ENCODE assay signal across 7 cellular contexts in genomic region chr3:12984023-12984823, GRCh38.
DNase-seq lines count a peak whose midpoint lies in the region; ATAC-seq and TF ChIP-seq lines count a peak whose summit lies in the region.

No MANE protein-coding gene starts in this region.

- H3K4me2 ChIP-seq in OCI-LY1 (ENCODE audit: low read length) = no peak overlapping the region

- H3K9me3 ChIP-seq in OCI-LY1 (ENCODE audit: low read length) = no peaks in the 10 kb centered on the region
- H3K9me3 ChIP-seq in aorta (ENCODE audit: control insufficient read depth, low read length) = no peaks in the 10 kb centered on the region

- H4K20me1 ChIP-seq in OCI-LY1 (ENCODE audit: insufficient read depth, low read length) = no peaks in the 10 kb centered on the region

- DNase-seq in GM03348 (ENCODE audit: low spot score) (peak; percentile 84), activated T-helper 1 cell treated with Interleukin-2 at 50 U/mL for 16 hours (ENCODE audit: low read depth) (peak; percentile 17), fibroblast of the conjunctiva (ENCODE audit: low read depth) (peak; percentile 59), omental fat pad (ENCODE audit: low spot score) (no peak), aorta (peak in 1 of 2 donors; percentile 82)

- H3F3A ChIP-seq in OCI-LY1 (ENCODE audit: insufficient read depth, low read length) = no peaks in the 10 kb centered on the region

- no peaks in the 10 kb centered on the region for H3K79me2 ChIP-seq in OCI-LY1 (ENCODE audit: insufficient read depth, low read length)

- WGBS in aorta, 2 donors = 50 to 56% methylated on average over 7 of the region's 7 CpGs

- H3K27me3 ChIP-seq in OCI-LY1 (ENCODE audit: insufficient read depth, low read length) (peaks cover 13% of the 10 kb centered on the region; the same call in 1 of the 2 replicates), aorta (ENCODE audit: control insufficient read depth in 1 of 2, insufficient read depth in 2 of 2, low read length in 1 of 2) (no peaks in the 10 kb centered on the region)

- TF ChIP-seq CTCF in OCI-LY1 (IDR thresholded peaks at IDR 0.05; ENCODE audit: low read length) (peak; percentile 81), omental fat pad (IDR thresholded peaks at IDR 0.05) (peak in 1 of 3 donors; percentile 25)

- peak; percentile 58 for ATAC-seq in HG02884 (IDR thresholded peaks at IDR 0.05; ENCODE audit: unreplicated experiment)
- peak; percentile 62 for ATAC-seq in omental fat pad (ENCODE audit: low FRiP score)
- peak; percentile 83 for ATAC-seq in aorta (ENCODE audit: low FRiP score)

- no peaks in the 10 kb centered on the region; the same call in 1 of the 2 replicates for H3K36me3 ChIP-seq in OCI-LY1 (ENCODE audit: insufficient read depth, low read length)
- H3K36me3 ChIP-seq in aorta (ENCODE audit: control insufficient read depth in 1 of 2, insufficient read depth in 2 of 2, low read length in 1 of 2) = no peaks in the 10 kb centered on the region

- H3K4me3 ChIP-seq in OCI-LY1 (ENCODE audit: low read depth, low read length, poor library complexity, severe bottlenecking) = no peak overlapping the region
- no peak overlapping the region for H3K4me3 ChIP-seq in aorta (ENCODE audit: low read length in 2 of 2)

- H3K27ac ChIP-seq in OCI-LY1 (ENCODE audit: low read depth, low read length, poor library complexity, severe bottlenecking) (no peak overlapping the region), aorta (ENCODE audit: low read depth in 1 of 2, low read length in 2 of 2) (no peak overlapping the region)

- H3K9me2 ChIP-seq in OCI-LY1 (ENCODE audit: low read depth, low read length) = no peaks in the 10 kb centered on the region

- intact Hi-C loops in aorta (cut with DNase I) = loop anchor here (5.0 kb wide), 2 partner anchors 82 to 87 kb away; no protein-coding TSS in a partner anchor

- H3K4me1 ChIP-seq in OCI-LY1 (ENCODE audit: insufficient read depth, low read length, severe bottlenecking) (no peaks in the 10 kb centered on the region), aorta (ENCODE audit: control insufficient read depth in 1 of 2, insufficient read depth in 2 of 2, low read length in 2 of 2) (no peaks in the 10 kb centered on the region)

- no peak overlapping the region for H3K9ac ChIP-seq in OCI-LY1 (ENCODE audit: low read length)

- H2AFZ ChIP-seq in OCI-LY1 (ENCODE audit: low read length) = no peak overlapping the region
